Comparison of ENCODE assay signal across 8 cellular contexts in the genomic region with DNA sequence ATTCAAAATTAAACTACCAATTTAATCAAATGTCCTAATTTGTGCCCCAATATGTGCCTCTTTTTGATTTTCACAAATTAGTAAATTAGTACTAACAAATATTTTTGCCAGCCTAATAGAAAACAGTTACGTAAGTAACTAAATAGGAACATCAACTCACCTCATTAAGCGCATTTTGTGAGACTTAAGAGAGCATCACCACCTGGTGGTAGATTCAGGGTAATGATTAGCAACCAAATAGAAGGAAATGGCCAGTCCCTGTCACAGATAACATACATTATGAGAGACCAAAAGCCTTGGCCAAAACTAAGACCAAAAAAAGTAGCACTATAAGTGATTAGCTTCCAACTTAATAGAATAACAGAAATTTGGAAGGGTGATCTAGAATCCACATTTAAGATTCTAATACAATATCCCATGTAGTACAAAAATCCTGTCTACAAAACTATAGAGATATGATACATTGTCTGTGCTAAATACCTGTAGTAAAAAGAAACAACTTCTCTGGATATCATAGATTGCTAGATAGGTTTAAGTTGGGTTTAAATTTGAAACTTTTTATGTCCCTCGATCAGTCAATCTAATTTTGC. TPM values are rescaled to one million over a fixed set of nuclear protein-coding genes. Genes with fewer than 3 reads are reported as not detected.
DNase-seq lines count a peak whose midpoint lies in the region; ATAC-seq and TF ChIP-seq lines count a peak whose summit lies in the region.

No MANE protein-coding gene starts in this region.

- TF ChIP-seq CTCF in coronary artery (IDR thresholded peaks at IDR 0.05), result peak; percentile 34
- peak; percentile 76 for TF ChIP-seq CTCF in lower lobe of right lung (IDR thresholded peaks at IDR 0.05)

- ATAC-seq in GM21515 (IDR thresholded peaks at IDR 0.05; ENCODE audit: unreplicated experiment) (peak; percentile 88), HG03571 (IDR thresholded peaks at IDR 0.05; ENCODE audit: unreplicated experiment) (peak; percentile 93), lower lobe of right lung (peak; percentile 68 to 77)

- H3K27ac ChIP-seq in coronary artery (no peak overlapping the region), lower lobe of right lung (no peak overlapping the region)

- no peaks in the 10 kb centered on the region for H3K27me3 ChIP-seq in lower lobe of right lung (ENCODE audit: low read depth)

- H3K9me3 ChIP-seq in lower lobe of right lung, result no peaks in the 10 kb centered on the region

- no peaks in the 10 kb centered on the region for H3K36me3 ChIP-seq in lower lobe of right lung

- H3K4me1 ChIP-seq in lower lobe of right lung, result peaks cover 4% of the 10 kb centered on the region

- H3K4me3 ChIP-seq in coronary artery, result no peak overlapping the region
- no peak overlapping the region for H3K4me3 ChIP-seq in lower lobe of right lung

- intact Hi-C loops in lower lobe of right lung (cut with DNase I), result loop anchor here (10.0 kb wide), 1 partner anchor 370 kb away; no protein-coding TSS in a partner anchor

- peak; percentile 72 for DNase-seq in ELR (ENCODE audit: low read depth)
- peak; percentile 17 to 68 for DNase-seq in NOMO-1 (lab: John Stamatoyannopoulos, UW; ENCODE audit: unreplicated experiment in 2 of 2)
- DNase-seq in coronary artery (ENCODE audit: low spot score), result no peak
- DNase-seq in lower lobe of right lung, result no peak
- no peak for DNase-seq in OCI-M2 (lab: John Stamatoyannopoulos, UW; ENCODE audit: unreplicated experiment)
- no peak for DNase-seq in islet precursor cell

RNA-seq across cellular contexts. Expression of a gene that starts 46.7 kb away (rescaled TPM):
- total RNA-seq in lower lobe of right lung, result 4.0 TPM

RNA-seq across cellular contexts. Expression of a gene that starts 47.1 kb away (rescaled TPM):
- 27.7 TPM for total RNA-seq in lower lobe of right lung

Comparison
In these comparisons a context has a peak if more than half of its experiments do, and no peak if none do; other contexts are left out.
1. DNase-seq: peak in ELR (single experiment) and NOMO-1 (2 of 2); none in coronary artery (single experiment), lower lobe of right lung (single experiment), OCI-M2 (single experiment) and islet precursor cell (single experiment).
2. Peak in every context shown above with its lines, with median percentiles within 50 percentile points of each other: ATAC-seq.